In genomic region chr6:43773050-43773956, GRCh38 we compare ENCODE assay signal across 8 cellular contexts. TPM values are rescaled to one million over a fixed set of nuclear protein-coding genes. Genes with fewer than 3 reads are reported as not detected.
A peak's percentile ranks its signal among the peaks of the same experiment; 100 is the strongest.
DNase-seq lines count a peak whose midpoint lies in the region; ATAC-seq and TF ChIP-seq lines count a peak whose summit lies in the region.

No MANE protein-coding gene starts in this region.

- H3K4me1 ChIP-seq in PC-3 (ENCODE audit: insufficient read depth, low read length): peaks cover 23% of the 10 kb centered on the region
- H3K4me1 ChIP-seq in psoas muscle: peaks cover 50% of the 10 kb centered on the region

- no peaks in the 10 kb centered on the region for H3K9me2 ChIP-seq in PC-3 (replicated peaks; ENCODE audit: low read length)

- H3K4me3 ChIP-seq in PC-3 (ENCODE audit: low read length) (peak overlapping the region; percentile 98), psoas muscle (peak overlapping the region; percentile 97)

- peak; percentile 36 for ATAC-seq in HG02884 (IDR thresholded peaks at IDR 0.05; ENCODE audit: unreplicated experiment)
- no peak for ATAC-seq in PC-3
- ATAC-seq in Right ventricle myocardium inferior: peak; percentile 10
- peak; percentile 24 to 48 (median 38) for ATAC-seq in psoas muscle
- no peak for ATAC-seq in GM21619 (IDR thresholded peaks at IDR 0.05; ENCODE audit: unreplicated experiment)

- 28 to 39% (median 30%) methylated on average over 12 of the region's 12 CpGs for WGBS in psoas muscle, 3 donors

- peak overlapping the region; percentile 98 for H3K4me2 ChIP-seq in PC-3 (ENCODE audit: low read length)

- peak overlapping the region; percentile 97 for H3K9ac ChIP-seq in PC-3 (ENCODE audit: low read length)

- CTCF ChIA-PET in PC-3 (lab: Charles Lee): interaction anchor here (0.5 to 1.0 kb wide), 6 partner anchors 8 to 306 kb away, joined by 3 read pairs; no protein-coding TSS in a partner anchor

- peaks cover 57% of the 10 kb centered on the region for H4K20me1 ChIP-seq in PC-3 (ENCODE audit: low read length)

- BruUV-seq in PC-3 (replicated peaks; lab: Mats Ljungman, UMichigan): TSS peak; percentile 42

- peak overlapping the region; percentile 69; the same call in 1 of the 2 replicates for H3K27ac ChIP-seq in PC-3 (ENCODE audit: low read length)
- peak overlapping the region; percentile 99 for H3K27ac ChIP-seq in psoas muscle

- TF ChIP-seq CTCF in PC-3 (conservative IDR thresholded peaks at IDR 0.05; ENCODE audit: low read depth, low read length) (peak; percentile 94), psoas muscle (IDR thresholded peaks at IDR 0.05) (peak; percentile 77)

- H3K27me3 ChIP-seq in PC-3 (ENCODE audit: low read length) (no peaks in the 10 kb centered on the region), psoas muscle (ENCODE audit: insufficient read depth in 3 of 3, low read length in 2 of 3) (no peaks in the 10 kb centered on the region)

- no peaks in the 10 kb centered on the region for H3F3A ChIP-seq in PC-3 (ENCODE audit: low read length, unreplicated experiment)

- H3K36me3 ChIP-seq in PC-3 (ENCODE audit: low read depth, low read length): peaks cover 57% of the 10 kb centered on the region
- peaks cover 5 to 38% of the 10 kb centered on the region in 2 donors for H3K36me3 ChIP-seq in psoas muscle (ENCODE audit: insufficient read depth in 1 of 2, low read depth in 1 of 2)

- intact Hi-C loops in PC-3 (cut with micrococcal nuclease): loop anchor here (5.0 to 10.0 kb wide), 2 partner anchors 49 to 179 kb away; no protein-coding TSS in a partner anchor
- intact Hi-C loops in Right ventricle myocardium inferior (cut with DNase I): loop anchor here (2.0 to 10.0 kb wide), 3 partner anchors 25 to 451 kb away; partner anchors contain the start of gene SLC29A1
- intact Hi-C loops in psoas muscle (cut with DNase I): loop anchor here (2.0 to 5.0 kb wide), 4 partner anchors 65 to 473 kb away; partner anchors contain the start of gene HSP90AB1 (in 1 of the 2)

- DNase-seq in DMS53 treated with DMSO at 0.1 percent for 48 hours (lab: John Stamatoyannopoulos, UW; ENCODE audit: unreplicated experiment): peak; percentile 31
- DNase-seq in PC-3: peak; percentile 76
- DNase-seq in activated effector memory CD4-positive, alpha-beta T cell treated with anti-CD3 and anti-CD28 coated beads, Interleukin-2, amount 50 U/mL, for 16 hours: peak; percentile 82
- DNase-seq in Right ventricle myocardium inferior (ENCODE audit: missing footprints): no peak
- peak; percentile 66 to 87 for DNase-seq in psoas muscle
- no peak for DNase-seq in cortex of kidney (lab: John Stamatoyannopoulos, UW)

- H3K79me2 ChIP-seq in PC-3 (ENCODE audit: low read length): peaks cover 84% of the 10 kb centered on the region

- no peaks in the 10 kb centered on the region for H3K9me3 ChIP-seq in PC-3 (ENCODE audit: low read length)
- H3K9me3 ChIP-seq in psoas muscle: no peaks in the 10 kb centered on the region

- POLR2A ChIA-PET in PC-3 (lab: Charles Lee; ENCODE audit: unreplicated experiment): interaction anchor here (0.5 kb wide), 1 partner anchor 68 kb away, joined by 10 read pairs; no protein-coding TSS in a partner anchor

- H2AFZ ChIP-seq in PC-3 (ENCODE audit: low read length): no peak overlapping the region

RNA-seq across cellular contexts. Expression of gene VEGFA, which starts 3.3 kb away (rescaled TPM):
- total RNA-seq in PC-3 (2014; rRNA removed) (146 and 190 TPM in 2 replicates), Right ventricle myocardium inferior (242 TPM), psoas muscle (100 to 1,000 TPM; 132 to 345 (median 208) TPM)
- polyA plus RNA-seq in psoas muscle: 100 to 1,000 TPM in 1 of 3 donors, 10 to 100 TPM in 2; 78.1 to 125 (median 88.3) TPM

Comparison
In these comparisons a context has a peak if more than half of its experiments do, and no peak if none do; other contexts are left out.
1. DNase-seq: peak in DMS53 treated with DMSO at 0.1 percent for 48 hours (single experiment), PC-3 (single experiment), activated effector memory CD4-positive, alpha-beta T cell treated with anti-CD3 and anti-CD28 coated beads, Interleukin-2, amount 50 U/mL, for 16 hours (single experiment) and psoas muscle (2 of 2); none in Right ventricle myocardium inferior (single experiment) and cortex of kidney (single experiment).
2. ATAC-seq: peak in HG02884 (single experiment), Right ventricle myocardium inferior (single experiment) and psoas muscle (4 of 4); none in PC-3 (single experiment) and GM21619 (single experiment).